8 cellular contexts compared by ENCODE assay signal in the genomic region with DNA sequence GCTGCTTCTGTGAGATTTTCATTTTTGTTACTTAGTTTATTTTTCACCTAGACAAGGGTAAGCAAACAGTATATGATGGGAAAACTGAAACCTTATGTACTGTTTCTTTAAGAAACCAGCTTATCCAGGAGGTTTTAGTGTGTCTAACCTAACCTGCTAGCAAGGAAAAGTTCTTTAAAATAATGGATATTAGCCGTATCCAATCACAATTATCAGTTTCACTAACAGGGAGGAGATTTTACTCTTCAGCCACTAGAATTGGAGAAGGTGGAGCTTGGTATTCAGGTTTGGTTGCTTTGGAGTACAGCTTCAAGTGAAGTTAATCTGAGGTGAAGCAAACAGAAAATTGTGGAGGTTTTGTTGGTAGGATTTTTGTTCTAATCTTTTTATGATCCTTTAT. TPM values are rescaled to one million over a fixed set of nuclear protein-coding genes. Genes with fewer than 3 reads are reported as not detected.
DNase-seq lines count a peak whose midpoint lies in the region; ATAC-seq and TF ChIP-seq lines count a peak whose summit lies in the region.

No MANE protein-coding gene starts in this region.

- DNase-seq in DMS153 (lab: John Stamatoyannopoulos, UW) (peak; percentile 83), GM20000 (ENCODE audit: low spot score) (peak; percentile 45), HS-27A (ENCODE audit: low read depth) (peak; percentile 82), NCI-H69 (lab: John Stamatoyannopoulos, UW) (peak; percentile 88), adipocyte (ENCODE audit: low read depth) (peak; percentile 91), left ventricle myocardium superior (no peak), psoas muscle (no peak)

- TF ChIP-seq CTCF in GM20000 (IDR thresholded peaks at IDR 0.05; ENCODE audit: extremely low read depth, missing control alignments) (no peak), psoas muscle (IDR thresholded peaks at IDR 0.05) (no peak)

- ATAC-seq in left ventricle myocardium superior: peak; percentile 97
- peak; percentile 93 to 98 (median 97) for ATAC-seq in psoas muscle
- ATAC-seq in HG03025 (IDR thresholded peaks at IDR 0.05; ENCODE audit: low FRiP score, unreplicated experiment): no peak

- no peaks in the 10 kb centered on the region for H3K9me3 ChIP-seq in adipocyte (ENCODE audit: control insufficient read depth, low read length)
- no peaks in the 10 kb centered on the region for H3K9me3 ChIP-seq in psoas muscle

- H3K36me3 ChIP-seq in adipocyte (ENCODE audit: control insufficient read depth, insufficient read depth, low read length, severe bottlenecking): no peaks in the 10 kb centered on the region
- H3K36me3 ChIP-seq in psoas muscle (ENCODE audit: insufficient read depth in 1 of 2, low read depth in 1 of 2): no peaks in the 10 kb centered on the region

- peak overlapping the region; percentile 78 for H3K9ac ChIP-seq in adipocyte (ENCODE audit: low read length)

- peaks cover 61% of the 10 kb centered on the region for H3K4me1 ChIP-seq in adipocyte (ENCODE audit: control insufficient read depth, insufficient read depth, low read length)
- peaks cover 70% of the 10 kb centered on the region for H3K4me1 ChIP-seq in psoas muscle

- H3K27me3 ChIP-seq in adipocyte (replicated peaks; ENCODE audit: control insufficient read depth, insufficient read depth, low read length) (no peaks in the 10 kb centered on the region), psoas muscle (ENCODE audit: insufficient read depth in 3 of 3, low read length in 2 of 3) (no peaks in the 10 kb centered on the region)

- H3K4me3 ChIP-seq in adipocyte (ENCODE audit: low read length) (peak overlapping the region; percentile 82), psoas muscle (peak overlapping the region; percentile 60)

- peak overlapping the region; percentile 11 for H3K27ac ChIP-seq in psoas muscle

- intact Hi-C loops in left ventricle myocardium superior (cut with micrococcal nuclease): no loop called here
- intact Hi-C loops in psoas muscle (cut with DNase I): loop anchor here in 1 of 2 donors (1.0 to 2.0 kb wide), 2 partner anchors 10 to 43 kb away; no protein-coding TSS in a partner anchor

- WGBS in psoas muscle, 3 donors: 0% methylated on average over 1 of the region's 1 CpG

RNA-seq across cellular contexts. Expression of a gene that starts 12.8 kb away (rescaled TPM):
- total RNA-seq in left ventricle myocardium superior: 67.6 TPM
- total RNA-seq in psoas muscle: 100 to 1,000 TPM in 1 of 4 donors, 10 to 100 TPM in 3; 66.3 to 102 (median 86.8) TPM
- polyA plus RNA-seq in psoas muscle: 100 to 1,000 TPM in 1 of 3 donors, 10 to 100 TPM in 2; 67.6 to 125 (median 78.8) TPM

Comparison
In these comparisons a context has a peak if more than half of its experiments do, and no peak if none do; other contexts are left out.
1. DNase-seq: peak in DMS153 (single experiment), GM20000 (single experiment), HS-27A (single experiment), NCI-H69 (single experiment) and adipocyte (single experiment); none in left ventricle myocardium superior (single experiment) and psoas muscle (0 of 2).